ENCODE assay signal across 8 cellular contexts in genomic region chr9:137411670-137412380, GRCh38. TPM values are rescaled to one million over a fixed set of nuclear protein-coding genes. Genes with fewer than 3 reads are reported as not detected.
A peak's percentile ranks its signal among the peaks of the same experiment; 100 is the strongest.
DNase-seq lines count a peak whose midpoint lies in the region; ATAC-seq and TF ChIP-seq lines count a peak whose summit lies in the region.

No MANE protein-coding gene starts in this region.

- no peaks in the 10 kb centered on the region for H3K9me3 Mint-ChIP-seq in activated CD8-positive, alpha-beta memory T cell treated with anti-CD3 and anti-CD28 coated beads, Interleukin-2, amount 10 ng/mL, durations not matched to agents 7 days and 5 days (ENCODE audit: low read depth)

- no peak overlapping the region for H3K4me3 Mint-ChIP-seq in activated CD8-positive, alpha-beta memory T cell treated with anti-CD3 and anti-CD28 coated beads, Interleukin-2, amount 10 ng/mL, durations not matched to agents 7 days and 5 days

- no peaks in the 10 kb centered on the region for H3K9me3 ChIP-seq in HUES6 (ENCODE audit: control insufficient read depth, insufficient read depth, low read depth, low read length)
- H3K9me3 ChIP-seq in heart right ventricle, result no peaks in the 10 kb centered on the region

- H3K9ac ChIP-seq in HUES6 (ENCODE audit: low read length), result no peak overlapping the region

- DNase-seq in GM04504 (ENCODE audit: low read depth) (peak; percentile 50), heart right ventricle (peak; percentile 78 to 89), NCI-H2227 treated with DMSO at 0.1 percent for 48 hours (lab: John Stamatoyannopoulos, UW) (no peak)
- DNase-seq in activated CD8-positive, alpha-beta memory T cell treated with anti-CD3 and anti-CD28 coated beads, Interleukin-2, amount 10 ng/mL, durations not matched to agents 7 days and 5 days, result peak; percentile 75
- DNase-seq in stimulated activated CD4-positive, alpha-beta T cell treated with anti-CD3 and anti-CD28 coated beads, Interleukin-4, amount 100 ng/mL, for 24 hours, result peak; percentile 39

- H3K36me3 Mint-ChIP-seq in activated CD8-positive, alpha-beta memory T cell treated with anti-CD3 and anti-CD28 coated beads, Interleukin-2, amount 10 ng/mL, durations not matched to agents 7 days and 5 days, result no peaks in the 10 kb centered on the region

- peaks cover 3% of the 10 kb centered on the region for H3K4me1 ChIP-seq in HUES6 (ENCODE audit: control insufficient read depth, insufficient read depth, low read length)
- peaks cover 12 to 76% (median 36%) of the 10 kb centered on the region in 9 donors for H3K4me1 ChIP-seq in heart right ventricle

- peaks cover 2% of the 10 kb centered on the region for H3K27me3 Mint-ChIP-seq in activated CD8-positive, alpha-beta memory T cell treated with anti-CD3 and anti-CD28 coated beads, Interleukin-2, amount 10 ng/mL, durations not matched to agents 7 days and 5 days

- CTCF ChIA-PET in activated CD8-positive, alpha-beta memory T cell treated with anti-CD3 and anti-CD28 coated beads, Interleukin-2, amount 10 ng/mL, durations not matched to agents 7 days and 5 days (lab: Charles Lee), result interaction anchor here (1.0 to 2.3 kb wide), 3 partner anchors 11 to 124 kb away, joined by 3 to 12 read pairs (median 4); partner anchors contain the start of genes EXD3, NOXA1 and NRARP

- intact Hi-C loops in heart right ventricle (cut with DNase I), result no loop called here

- peak overlapping the region; percentile 21; the same call in 1 of the 2 replicates for H3K27ac ChIP-seq in HUES6 (ENCODE audit: low read depth, low read length)
- peak overlapping the region; percentile 76 to 96 (median 86) for H3K27ac ChIP-seq in heart right ventricle

- H3K36me3 ChIP-seq in HUES6 (ENCODE audit: control insufficient read depth, insufficient read depth, low read length) (no peaks in the 10 kb centered on the region), heart right ventricle (peaks cover 0 to 2% (median 0%) of the 10 kb centered on the region in 9 donors)

- H3K27me3 ChIP-seq in HUES6 (ENCODE audit: control insufficient read depth, insufficient read depth, low read length), result no peaks in the 10 kb centered on the region
- peaks cover 0 to 12% (median 0%) of the 10 kb centered on the region in 7 donors for H3K27me3 ChIP-seq in heart right ventricle

- peak; percentile 24 for ATAC-seq in activated CD8-positive, alpha-beta memory T cell treated with anti-CD3 and anti-CD28 coated beads, Interleukin-2, amount 10 ng/mL, durations not matched to agents 7 days and 5 days
- ATAC-seq in heart right ventricle (peak; percentile 45 to 77 (median 64)), GM21737 (IDR thresholded peaks at IDR 0.05; ENCODE audit: unreplicated experiment) (no peak), GM18873 (IDR thresholded peaks at IDR 0.05; ENCODE audit: low FRiP score, unreplicated experiment) (no peak)

- H3K27ac Mint-ChIP-seq in activated CD8-positive, alpha-beta memory T cell treated with anti-CD3 and anti-CD28 coated beads, Interleukin-2, amount 10 ng/mL, durations not matched to agents 7 days and 5 days, result peak overlapping the region; percentile 15

- WGBS in heart right ventricle, 2 donors, result 41 to 55% methylated on average over 26 of the region's 29 CpGs

- TF ChIP-seq CTCF in heart right ventricle (IDR thresholded peaks at IDR 0.05), result no peak

- H3K4me3 ChIP-seq in HUES6 (ENCODE audit: low read depth, low read length) (no peak overlapping the region), heart right ventricle (peak overlapping the region in 6 of 10 donors; percentile 1 to 34 (median 16))

- H3K4me1 Mint-ChIP-seq in activated CD8-positive, alpha-beta memory T cell treated with anti-CD3 and anti-CD28 coated beads, Interleukin-2, amount 10 ng/mL, durations not matched to agents 7 days and 5 days, result peaks cover 20% of the 10 kb centered on the region

RNA-seq across cellular contexts. Expression of gene EXD3, which starts 11.1 kb away (rescaled TPM):
- 10 to 100 TPM in 1 of 2 experiments, 1 to 10 TPM in 1; 9.2 to 19.8 TPM for total RNA-seq in activated CD8-positive, alpha-beta memory T cell treated with anti-CD3 and anti-CD28 coated beads, Interleukin-2, amount 10 ng/mL, durations not matched to agents 7 days and 5 days
- total RNA-seq in heart right ventricle, result 10 to 100 TPM in 3 of 10 donors, 1 to 10 TPM in 7; 7.8 to 14.0 (median 9.2) TPM
- 10 to 100 TPM in 1 of 2 donors, 1 to 10 TPM in 1; 5.8 to 33.0 TPM for polyA plus RNA-seq in heart right ventricle

RNA-seq across cellular contexts. Expression of gene NOXA1, which starts 11.4 kb away (rescaled TPM):
- under 1 TPM; 0.30 to 0.53 TPM for total RNA-seq in activated CD8-positive, alpha-beta memory T cell treated with anti-CD3 and anti-CD28 coated beads, Interleukin-2, amount 10 ng/mL, durations not matched to agents 7 days and 5 days
- 1 to 10 TPM; 2.5 to 5.3 (median 3.0) TPM for total RNA-seq in heart right ventricle
- polyA plus RNA-seq in heart right ventricle, result 10 to 100 TPM in 1 of 2 donors, under 1 TPM in 1; 0.62 to 10.6 TPM

RNA-seq across cellular contexts. Expression of gene ENTPD8, which starts 29.3 kb away (rescaled TPM):
- total RNA-seq in activated CD8-positive, alpha-beta memory T cell treated with anti-CD3 and anti-CD28 coated beads, Interleukin-2, amount 10 ng/mL, durations not matched to agents 7 days and 5 days, result not detected
- not detected for total RNA-seq in heart right ventricle
- polyA plus RNA-seq in heart right ventricle, result under 1 TPM; 0.03 to 0.15 TPM

RNA-seq across cellular contexts. Expression of gene NSMF, which starts 47.3 kb away (rescaled TPM):
- total RNA-seq in activated CD8-positive, alpha-beta memory T cell treated with anti-CD3 and anti-CD28 coated beads, Interleukin-2, amount 10 ng/mL, durations not matched to agents 7 days and 5 days, result 10 to 100 TPM; 35.8 to 42.1 TPM
- total RNA-seq in heart right ventricle, result 10 to 100 TPM in 4 of 10 donors, 1 to 10 TPM in 6; 5.3 to 17.0 (median 9.0) TPM
- polyA plus RNA-seq in heart right ventricle, result 10 to 100 TPM; 18.3 to 29.3 TPM

Comparison
In these comparisons a context has a peak if more than half of its experiments do, and no peak if none do; other contexts are left out.
1. ATAC-seq: peak in activated CD8-positive, alpha-beta memory T cell treated with anti-CD3 and anti-CD28 coated beads, Interleukin-2, amount 10 ng/mL, durations not matched to agents 7 days and 5 days (single experiment) and heart right ventricle (8 of 8); none in GM21737 (single experiment) and GM18873 (single experiment).